Comparison of ENCODE assay signal across 1 cellular context in the genomic region with DNA sequence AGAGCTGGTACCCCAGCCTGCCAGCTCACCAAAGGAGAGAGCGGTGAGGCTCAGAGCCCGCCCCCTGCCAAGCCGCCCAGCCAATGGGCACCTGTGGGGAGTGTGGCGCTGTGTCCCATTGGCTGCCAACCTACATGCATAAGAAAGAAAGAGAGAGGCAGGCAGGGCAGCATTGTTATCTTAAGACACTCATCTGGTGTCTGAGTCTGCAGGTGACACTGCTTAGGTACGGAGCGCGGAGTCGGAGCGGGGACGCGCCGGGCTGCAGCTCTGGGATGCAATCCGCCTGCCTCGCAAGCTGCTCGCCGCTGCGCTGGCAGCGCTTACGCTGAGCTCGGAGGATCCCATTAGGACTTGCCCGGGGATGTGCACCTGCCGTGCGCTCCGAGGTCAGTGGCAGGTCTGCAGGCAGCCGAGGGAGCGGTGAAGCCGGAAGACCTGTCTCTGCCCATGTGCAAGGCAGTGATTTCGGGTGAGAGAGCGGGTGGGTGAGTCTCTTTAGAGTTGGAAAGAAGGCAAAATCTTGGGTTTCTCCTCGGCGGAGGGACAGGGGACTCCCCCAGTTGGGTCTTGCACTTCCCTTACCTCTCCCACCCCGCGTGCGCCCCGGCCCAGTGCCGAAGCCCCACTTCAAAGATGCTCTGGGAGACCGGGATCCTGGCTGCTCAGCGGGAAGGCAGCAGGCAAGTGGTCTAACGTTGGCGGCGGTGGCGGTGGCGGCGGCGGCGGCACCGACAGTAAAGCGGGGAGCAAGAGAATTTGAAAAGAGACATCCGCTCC.
TF ChIP-seq lines count a peak whose summit lies in the region.

A gene with protein sequence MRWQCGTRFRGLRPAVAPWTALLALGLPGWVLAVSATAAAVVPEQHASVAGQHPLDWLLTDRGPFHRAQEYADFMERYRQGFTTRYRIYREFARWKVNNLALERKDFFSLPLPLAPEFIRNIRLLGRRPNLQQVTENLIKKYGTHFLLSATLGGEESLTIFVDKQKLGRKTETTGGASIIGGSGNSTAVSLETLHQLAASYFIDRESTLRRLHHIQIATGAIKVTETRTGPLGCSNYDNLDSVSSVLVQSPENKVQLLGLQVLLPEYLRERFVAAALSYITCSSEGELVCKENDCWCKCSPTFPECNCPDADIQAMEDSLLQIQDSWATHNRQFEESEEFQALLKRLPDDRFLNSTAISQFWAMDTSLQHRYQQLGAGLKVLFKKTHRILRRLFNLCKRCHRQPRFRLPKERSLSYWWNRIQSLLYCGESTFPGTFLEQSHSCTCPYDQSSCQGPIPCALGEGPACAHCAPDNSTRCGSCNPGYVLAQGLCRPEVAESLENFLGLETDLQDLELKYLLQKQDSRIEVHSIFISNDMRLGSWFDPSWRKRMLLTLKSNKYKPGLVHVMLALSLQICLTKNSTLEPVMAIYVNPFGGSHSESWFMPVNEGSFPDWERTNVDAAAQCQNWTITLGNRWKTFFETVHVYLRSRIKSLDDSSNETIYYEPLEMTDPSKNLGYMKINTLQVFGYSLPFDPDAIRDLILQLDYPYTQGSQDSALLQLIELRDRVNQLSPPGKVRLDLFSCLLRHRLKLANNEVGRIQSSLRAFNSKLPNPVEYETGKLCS (plus strand): TSS at position 203 of the 780 bp plus-strand sequence. CDS start 58,919 bp downstream, outside the sequence.

TF ChIP-seq in WTC11, 78 proteins besides CTCF, POLR2A, EP300 and RAD21 (continued from another document):
- TF ChIP-seq, protein P1, sequence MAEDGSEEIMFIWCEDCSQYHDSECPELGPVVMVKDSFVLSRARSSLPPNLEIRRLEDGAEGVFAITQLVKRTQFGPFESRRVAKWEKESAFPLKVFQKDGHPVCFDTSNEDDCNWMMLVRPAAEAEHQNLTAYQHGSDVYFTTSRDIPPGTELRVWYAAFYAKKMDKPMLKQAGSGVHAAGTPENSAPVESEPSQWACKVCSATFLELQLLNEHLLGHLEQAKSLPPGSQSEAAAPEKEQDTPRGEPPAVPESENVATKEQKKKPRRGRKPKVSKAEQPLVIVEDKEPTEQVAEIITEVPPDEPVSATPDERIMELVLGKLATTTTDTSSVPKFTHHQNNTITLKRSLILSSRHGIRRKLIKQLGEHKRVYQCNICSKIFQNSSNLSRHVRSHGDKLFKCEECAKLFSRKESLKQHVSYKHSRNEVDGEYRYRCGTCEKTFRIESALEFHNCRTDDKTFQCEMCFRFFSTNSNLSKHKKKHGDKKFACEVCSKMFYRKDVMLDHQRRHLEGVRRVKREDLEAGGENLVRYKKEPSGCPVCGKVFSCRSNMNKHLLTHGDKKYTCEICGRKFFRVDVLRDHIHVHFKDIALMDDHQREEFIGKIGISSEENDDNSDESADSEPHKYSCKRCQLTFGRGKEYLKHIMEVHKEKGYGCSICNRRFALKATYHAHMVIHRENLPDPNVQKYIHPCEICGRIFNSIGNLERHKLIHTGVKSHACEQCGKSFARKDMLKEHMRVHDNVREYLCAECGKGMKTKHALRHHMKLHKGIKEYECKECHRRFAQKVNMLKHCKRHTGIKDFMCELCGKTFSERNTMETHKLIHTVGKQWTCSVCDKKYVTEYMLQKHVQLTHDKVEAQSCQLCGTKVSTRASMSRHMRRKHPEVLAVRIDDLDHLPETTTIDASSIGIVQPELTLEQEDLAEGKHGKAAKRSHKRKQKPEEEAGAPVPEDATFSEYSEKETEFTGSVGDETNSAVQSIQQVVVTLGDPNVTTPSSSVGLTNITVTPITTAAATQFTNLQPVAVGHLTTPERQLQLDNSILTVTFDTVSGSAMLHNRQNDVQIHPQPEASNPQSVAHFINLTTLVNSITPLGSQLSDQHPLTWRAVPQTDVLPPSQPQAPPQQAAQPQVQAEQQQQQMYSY (CRISPR knock-in tag; IDR thresholded peaks at IDR 0.05) = peak; percentile 43; the same call in 1 of the 2 replicates
- TF ChIP-seq, protein P2, sequence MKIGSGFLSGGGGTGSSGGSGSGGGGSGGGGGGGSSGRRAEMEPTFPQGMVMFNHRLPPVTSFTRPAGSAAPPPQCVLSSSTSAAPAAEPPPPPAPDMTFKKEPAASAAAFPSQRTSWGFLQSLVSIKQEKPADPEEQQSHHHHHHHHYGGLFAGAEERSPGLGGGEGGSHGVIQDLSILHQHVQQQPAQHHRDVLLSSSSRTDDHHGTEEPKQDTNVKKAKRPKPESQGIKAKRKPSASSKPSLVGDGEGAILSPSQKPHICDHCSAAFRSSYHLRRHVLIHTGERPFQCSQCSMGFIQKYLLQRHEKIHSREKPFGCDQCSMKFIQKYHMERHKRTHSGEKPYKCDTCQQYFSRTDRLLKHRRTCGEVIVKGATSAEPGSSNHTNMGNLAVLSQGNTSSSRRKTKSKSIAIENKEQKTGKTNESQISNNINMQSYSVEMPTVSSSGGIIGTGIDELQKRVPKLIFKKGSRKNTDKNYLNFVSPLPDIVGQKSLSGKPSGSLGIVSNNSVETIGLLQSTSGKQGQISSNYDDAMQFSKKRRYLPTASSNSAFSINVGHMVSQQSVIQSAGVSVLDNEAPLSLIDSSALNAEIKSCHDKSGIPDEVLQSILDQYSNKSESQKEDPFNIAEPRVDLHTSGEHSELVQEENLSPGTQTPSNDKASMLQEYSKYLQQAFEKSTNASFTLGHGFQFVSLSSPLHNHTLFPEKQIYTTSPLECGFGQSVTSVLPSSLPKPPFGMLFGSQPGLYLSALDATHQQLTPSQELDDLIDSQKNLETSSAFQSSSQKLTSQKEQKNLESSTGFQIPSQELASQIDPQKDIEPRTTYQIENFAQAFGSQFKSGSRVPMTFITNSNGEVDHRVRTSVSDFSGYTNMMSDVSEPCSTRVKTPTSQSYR (CRISPR knock-in tag; IDR thresholded peaks at IDR 0.05) = no peak
- TF ChIP-seq FOXP4 (CRISPR knock-in tag; IDR thresholded peaks at IDR 0.05) (peak; percentile 65; the same call in 1 of the 2 replicates), ATF2 (CRISPR knock-in tag; IDR thresholded peaks at IDR 0.05; ENCODE audit: borderline replicate concordance, low read depth) (no peak), PRRX2 (CRISPR knock-in tag; IDR thresholded peaks at IDR 0.05) (no peak), RELA (CRISPR knock-in tag; IDR thresholded peaks at IDR 0.05; ENCODE audit: borderline replicate concordance) (0 out of 2 replicates have a peak, but pooled peaks have one; percentile 28), HMGA2 (CRISPR knock-in tag; IDR thresholded peaks at IDR 0.05) (no peak), NFYB (CRISPR knock-in tag; conservative IDR thresholded peaks at IDR 0.05; ENCODE audit: low read depth) (peak; percentile 93), IRF2 (CRISPR knock-in tag; IDR thresholded peaks at IDR 0.05; ENCODE audit: borderline replicate concordance, low read depth) (no peak), FOXP1 (CRISPR knock-in tag; IDR thresholded peaks at IDR 0.05; ENCODE audit: borderline replicate concordance) (peak; percentile 73; the same call in 1 of the 2 replicates), NR1H2 (CRISPR knock-in tag; IDR thresholded peaks at IDR 0.05) (no peak), MAX (CRISPR knock-in tag; IDR thresholded peaks at IDR 0.05) (peak; percentile 58; the same call in 1 of the 2 replicates)
- TF ChIP-seq, protein P3, sequence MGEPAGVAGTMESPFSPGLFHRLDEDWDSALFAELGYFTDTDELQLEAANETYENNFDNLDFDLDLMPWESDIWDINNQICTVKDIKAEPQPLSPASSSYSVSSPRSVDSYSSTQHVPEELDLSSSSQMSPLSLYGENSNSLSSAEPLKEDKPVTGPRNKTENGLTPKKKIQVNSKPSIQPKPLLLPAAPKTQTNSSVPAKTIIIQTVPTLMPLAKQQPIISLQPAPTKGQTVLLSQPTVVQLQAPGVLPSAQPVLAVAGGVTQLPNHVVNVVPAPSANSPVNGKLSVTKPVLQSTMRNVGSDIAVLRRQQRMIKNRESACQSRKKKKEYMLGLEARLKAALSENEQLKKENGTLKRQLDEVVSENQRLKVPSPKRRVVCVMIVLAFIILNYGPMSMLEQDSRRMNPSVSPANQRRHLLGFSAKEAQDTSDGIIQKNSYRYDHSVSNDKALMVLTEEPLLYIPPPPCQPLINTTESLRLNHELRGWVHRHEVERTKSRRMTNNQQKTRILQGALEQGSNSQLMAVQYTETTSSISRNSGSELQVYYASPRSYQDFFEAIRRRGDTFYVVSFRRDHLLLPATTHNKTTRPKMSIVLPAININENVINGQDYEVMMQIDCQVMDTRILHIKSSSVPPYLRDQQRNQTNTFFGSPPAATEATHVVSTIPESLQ (CRISPR knock-in tag; IDR thresholded peaks at IDR 0.05) = no peak
TF ChIP-seq in WTC11: peak in this region for 9.
